ENCODE assay signal across 8 cellular contexts in the genomic region with DNA sequence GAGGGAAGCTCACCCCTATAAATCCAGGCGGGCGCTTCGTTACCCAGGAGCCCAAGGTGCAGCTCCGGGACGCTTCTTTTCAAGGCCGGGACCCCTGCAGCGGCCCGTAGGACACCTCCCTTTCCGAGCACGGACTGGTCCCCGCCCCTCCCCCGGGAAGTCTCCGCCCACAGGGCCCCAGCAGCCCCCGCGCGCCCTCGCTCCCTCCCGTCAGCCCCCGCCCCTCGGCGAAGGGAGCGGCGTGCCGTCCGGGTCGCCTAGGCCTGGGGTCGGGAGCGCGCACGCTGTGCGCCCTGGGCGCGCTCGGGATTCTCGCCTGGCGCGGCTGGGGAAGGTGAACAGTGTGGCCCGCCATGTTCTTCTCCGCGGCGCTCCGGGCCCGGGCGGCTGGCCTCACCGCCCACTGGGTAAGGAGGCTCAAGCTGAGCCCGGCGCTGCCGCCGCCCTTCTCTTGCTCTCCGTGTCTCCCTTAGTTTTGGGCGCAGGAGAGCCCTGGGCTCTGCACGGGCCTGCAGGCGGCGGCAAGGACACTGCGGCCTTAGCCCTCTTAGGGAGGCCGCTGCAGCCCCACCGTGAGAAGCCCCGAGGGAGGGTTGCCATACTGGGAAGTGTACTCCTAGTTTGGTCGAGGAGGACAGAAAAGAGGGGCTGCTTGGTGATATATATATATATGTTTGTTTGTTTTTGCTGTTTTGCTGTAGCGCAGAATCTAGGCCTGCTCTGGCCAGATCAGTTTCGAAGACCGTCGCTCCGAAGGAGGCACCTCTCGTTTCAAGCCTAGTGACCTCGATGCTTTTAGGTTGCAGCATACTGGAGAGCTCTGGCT.
DNase-seq lines count a peak whose midpoint lies in the region; ATAC-seq and TF ChIP-seq lines count a peak whose summit lies in the region.

A gene (plus strand): TSS at position 309 of the 826 bp plus-strand sequence. CDS start 45 bp downstream, at position 354.

- peaks cover 63% of the 10 kb centered on the region for H3K4me1 Mint-ChIP-seq in central memory CD8-positive, alpha-beta T cell

- H3K27me3 Mint-ChIP-seq in central memory CD8-positive, alpha-beta T cell, result no peaks in the 10 kb centered on the region

- peak within 1 kb of the TSS; percentile 90 for H3K27ac Mint-ChIP-seq in central memory CD8-positive, alpha-beta T cell (ENCODE audit: low read depth)

- peak; percentile 99 for DNase-seq in AG20443 (ENCODE audit: low spot score)
- peak; percentile 84 for DNase-seq in NCI-H446 treated with DMSO at 0.1 percent for 48 hours (lab: John Stamatoyannopoulos, UW)
- peak; percentile 95 to 96 for DNase-seq in central memory CD8-positive, alpha-beta T cell (ENCODE audit: low spot score in 2 of 2)
- DNase-seq in iris pigment epithelial cell (ENCODE audit: low read depth), result peak; percentile 97
- peak; percentile 95 to 96 for DNase-seq in stimulated activated CD4-positive, alpha-beta T cell treated with anti-CD3 and anti-CD28 coated beads, Interleukin-12 subunit alpha, Interleukin-12 subunit beta, amount 100 ng/mL, for 24 hours (ENCODE audit: low read depth in 2 of 2)

- no peaks in the 10 kb centered on the region for H3K9me3 Mint-ChIP-seq in central memory CD8-positive, alpha-beta T cell

- H3K36me3 Mint-ChIP-seq in central memory CD8-positive, alpha-beta T cell (ENCODE audit: insufficient read depth), result peaks cover 7% of the 10 kb centered on the region

- peak; percentile 85 for TF ChIP-seq POLR2A in GM19099 (IDR thresholded peaks at IDR 0.05; ENCODE audit: extremely low read depth, insufficient read length, low read depth)

- H3K4me3 Mint-ChIP-seq in central memory CD8-positive, alpha-beta T cell, result peak within 1 kb of the TSS; percentile 82

- peak; percentile 72 for ATAC-seq in HG03378 (IDR thresholded peaks at IDR 0.05; ENCODE audit: unreplicated experiment)
- peak; percentile 89 to 91 for ATAC-seq in activated CD4-positive, CD25-positive, alpha-beta regulatory T cell treated with anti-CD3 and anti-CD28 coated beads, Interleukin-2, amount 50 U/mL, for 24 hours
- peak; percentile 88 for ATAC-seq in central memory CD8-positive, alpha-beta T cell (replicated peaks; ENCODE audit: extremely low read depth, poor library complexity, severe bottlenecking)

Comparison
In these comparisons a context has a peak if more than half of its experiments do, and no peak if none do; other contexts are left out.
1. Peak in every context shown above with its lines: DNase-seq and ATAC-seq.